Comparison of ENCODE assay signal across 13 cellular contexts in the genomic region with DNA sequence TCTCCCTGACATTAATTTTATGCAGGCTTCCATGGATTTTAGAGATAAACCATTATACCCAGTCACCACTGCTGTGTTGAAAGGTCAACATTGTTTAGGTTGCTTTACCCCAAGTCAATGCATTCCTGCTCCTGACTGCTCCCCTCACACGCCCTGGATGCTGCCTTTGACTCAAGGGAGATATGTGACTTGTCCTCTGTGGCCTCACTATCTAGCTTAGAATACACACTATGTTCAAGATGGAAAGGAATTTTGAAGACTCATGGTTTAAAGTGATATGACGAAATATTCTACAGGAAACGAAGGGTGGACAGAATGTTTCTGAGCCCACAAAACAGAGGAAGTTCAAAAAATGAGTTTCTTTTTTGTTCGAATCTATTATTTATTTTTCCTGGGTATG.
A peak's percentile ranks its signal among the peaks of the same experiment; 100 is the strongest.
DNase-seq lines count a peak whose midpoint lies in the region; FAIRE-seq and TF ChIP-seq lines count a peak whose summit lies in the region.
"Had no signal": no experiment of that assay in that cellular context is flagged by ENCODE, and none has a peak within 500 bp of the region (broad histone marks: within the 10 kb centered on the region; RNA-seq: fewer than 3 reads in every experiment).

No MANE protein-coding gene starts in this region.

- intact Hi-C loops in posterior cingulate gyrus (cut with DNase I), result no loop called here

- H3K4me1 Mint-ChIP-seq in HFFc6 (ENCODE audit: low read depth) (peaks cover 78% of the 10 kb centered on the region), osteocyte (ENCODE audit: unreplicated experiment) (peaks cover 39% of the 10 kb centered on the region)
- H3K4me1 Mint-ChIP-seq in activated naive CD4-positive, alpha-beta T cell treated with anti-CD3 and anti-CD28 coated beads, Interleukin-2, amount 10 ng/mL, durations not matched to agents 7 days and 5 days, result peaks cover 4% of the 10 kb centered on the region

- H3K36me3 Mint-ChIP-seq in HFFc6 (ENCODE audit: low read depth) (peaks cover 10% of the 10 kb centered on the region; the same call in 1 of the 2 replicates), osteocyte (ENCODE audit: unreplicated experiment) (no peaks in the 10 kb centered on the region)
- H3K36me3 Mint-ChIP-seq in activated naive CD4-positive, alpha-beta T cell treated with anti-CD3 and anti-CD28 coated beads, Interleukin-2, amount 10 ng/mL, durations not matched to agents 7 days and 5 days, result no peaks in the 10 kb centered on the region

- FAIRE-seq in D721Med (lab: Jason Lieb, UNC), result no peak
- FAIRE-seq: small intestine had no signal

- H3K27ac Mint-ChIP-seq in HFFc6 (peak overlapping the region; percentile 95), osteocyte (ENCODE audit: unreplicated experiment) (peak overlapping the region; percentile 13)
- no peak overlapping the region for H3K27ac Mint-ChIP-seq in activated naive CD4-positive, alpha-beta T cell treated with anti-CD3 and anti-CD28 coated beads, Interleukin-2, amount 10 ng/mL, durations not matched to agents 7 days and 5 days

- H3K9me3 Mint-ChIP-seq in HFFc6, result no peaks in the 10 kb centered on the region
- H3K9me3 Mint-ChIP-seq in osteocyte (ENCODE audit: unreplicated experiment), result peaks cover 7% of the 10 kb centered on the region
- H3K9me3 Mint-ChIP-seq in activated naive CD4-positive, alpha-beta T cell treated with anti-CD3 and anti-CD28 coated beads, Interleukin-2, amount 10 ng/mL, durations not matched to agents 7 days and 5 days, result no peaks in the 10 kb centered on the region

- TF ChIP-seq CTCF in HFFc6 (IDR thresholded peaks at IDR 0.05) (no peak), osteocyte (IDR thresholded peaks at IDR 0.05) (no peak), D721Med (IDR thresholded peaks at IDR 0.05; ENCODE audit: insufficient read depth, missing control alignments) (no peak)

- peak overlapping the region; percentile 81 for H3K4me3 Mint-ChIP-seq in HFFc6
- no peak overlapping the region for H3K4me3 Mint-ChIP-seq in osteocyte (ENCODE audit: unreplicated experiment)
- H3K4me3 Mint-ChIP-seq in activated naive CD4-positive, alpha-beta T cell treated with anti-CD3 and anti-CD28 coated beads, Interleukin-2, amount 10 ng/mL, durations not matched to agents 7 days and 5 days, result no peak overlapping the region

- DNase-seq in HFFc6 (peak; percentile 39), RPMI7951 (ENCODE audit: low read depth) (peak; percentile 49), epidermal melanocyte (ENCODE audit: insufficient read length, low spot score) (peak; percentile 18), osteocyte (ENCODE audit: extremely low spot score, unreplicated experiment) (no peak), posterior cingulate gyrus (no peak), H4 (ENCODE audit: low spot score) (no peak), D721Med (ENCODE audit: insufficient read length, low spot score) (no peak)
- no peak for DNase-seq in activated naive CD4-positive, alpha-beta T cell treated with anti-CD3 and anti-CD28 coated beads, Interleukin-2, amount 10 ng/mL, durations not matched to agents 7 days and 5 days
- DNase-seq: activated naive CD4-positive, alpha-beta T cell; DMS79 treated with DMSO at 0.1 percent for 48 hours; dorsolateral prefrontal cortex; SJCRH30; small intestine had no signal

- CTCF ChIA-PET in activated naive CD4-positive, alpha-beta T cell treated with anti-CD3 and anti-CD28 coated beads, Interleukin-2, amount 10 ng/mL, durations not matched to agents 7 days and 5 days (lab: Charles Lee), result no interaction called here

- no peaks in the 10 kb centered on the region; the same call in 1 of the 2 replicates for H3K27me3 Mint-ChIP-seq in HFFc6 (ENCODE audit: insufficient read depth)
- no peaks in the 10 kb centered on the region for H3K27me3 Mint-ChIP-seq in osteocyte (ENCODE audit: unreplicated experiment)
- peaks cover 7% of the 10 kb centered on the region for H3K27me3 Mint-ChIP-seq in activated naive CD4-positive, alpha-beta T cell treated with anti-CD3 and anti-CD28 coated beads, Interleukin-2, amount 10 ng/mL, durations not matched to agents 7 days and 5 days

Comparison
In these comparisons a context has a peak if more than half of its experiments do, and no peak if none do; other contexts are left out.
1. DNase-seq: peak in HFFc6 (single experiment), RPMI7951 (single experiment) and epidermal melanocyte (single experiment); none in osteocyte (single experiment), posterior cingulate gyrus (0 of 10), activated naive CD4-positive, alpha-beta T cell treated with anti-CD3 and anti-CD28 coated beads, Interleukin-2, amount 10 ng/mL, durations not matched to agents 7 days and 5 days (single experiment), H4 (single experiment) and D721Med (single experiment).